8 cellular contexts compared by ENCODE assay signal in genomic region chr15:89760303-89761008, GRCh38. TPM values are rescaled to one million over a fixed set of nuclear protein-coding genes. Genes with fewer than 3 reads are reported as not detected.
DNase-seq lines count a peak whose midpoint lies in the region; ATAC-seq and TF ChIP-seq lines count a peak whose summit lies in the region.

No MANE protein-coding gene starts in this region.

- H3K4me1 Mint-ChIP-seq in endothelial cell (ENCODE audit: unreplicated experiment), result peaks cover 19% of the 10 kb centered on the region

- H3K27me3 Mint-ChIP-seq in endothelial cell (ENCODE audit: unreplicated experiment), result peaks cover 11% of the 10 kb centered on the region

- DNase-seq in G401 (ENCODE audit: low spot score) (peak; percentile 43), NCI-H82 treated with DMSO at 0.1 percent for 48 hours (lab: John Stamatoyannopoulos, UW; ENCODE audit: unreplicated experiment) (peak; percentile 91), endothelial cell (ENCODE audit: low spot score) (peak; percentile 95), middle frontal gyrus (ENCODE audit: extremely low spot score, low spot score) (peak; percentile 47)
- peak; percentile 89 for DNase-seq in activated CD8-positive, alpha-beta memory T cell treated with anti-CD3 and anti-CD28 coated beads for 24 hours
- peak; percentile 51 for DNase-seq in stimulated activated CD8-positive, alpha-beta memory T cell treated with anti-CD3 and anti-CD28 coated beads, Interleukin-7, amount 100 ng/mL, for 24 hours (ENCODE audit: low read depth)

- H3K4me3 Mint-ChIP-seq in endothelial cell (ENCODE audit: unreplicated experiment), result no peak overlapping the region

- H3K9me3 Mint-ChIP-seq in endothelial cell (ENCODE audit: unreplicated experiment), result no peaks in the 10 kb centered on the region

- H3K36me3 Mint-ChIP-seq in endothelial cell (ENCODE audit: low read depth, unreplicated experiment), result peaks cover 5% of the 10 kb centered on the region

- in situ Hi-C loops in G401 (cut with HindIII; ENCODE audit: low sequenced_read_pairs), result loop anchor here (25.0 kb wide), 1 partner anchor 102 kb away; no protein-coding TSS in a partner anchor

- ATAC-seq in HG02759 (IDR thresholded peaks at IDR 0.05; ENCODE audit: unreplicated experiment) (peak; percentile 66), HG03378 (IDR thresholded peaks at IDR 0.05; ENCODE audit: unreplicated experiment) (no peak)

- H3K27ac Mint-ChIP-seq in endothelial cell (ENCODE audit: unreplicated experiment), result peak overlapping the region; percentile 15

- peak; percentile 91 for TF ChIP-seq CTCF in endothelial cell (IDR thresholded peaks at IDR 0.05; ENCODE audit: unreplicated experiment)

RNA-seq across cellular contexts. Expression of gene MESP1, which starts 9.4 kb away (rescaled TPM):
- not detected in 2 replicates for total RNA-seq in G401 (2014; rRNA removed; shearing (Covaris generic))
- total RNA-seq in endothelial cell (ENCODE audit: unreplicated experiment), result not detected

RNA-seq across cellular contexts. Expression of gene MESP2, which starts 15.7 kb away (rescaled TPM):
- total RNA-seq in G401 (2014; rRNA removed; shearing (Covaris generic)), result not detected in 2 replicates
- total RNA-seq in endothelial cell (ENCODE audit: unreplicated experiment), result 0.33 TPM

RNA-seq across cellular contexts. Expression of gene ANPEP, which starts 54.2 kb away (rescaled TPM):
- not detected in 2 replicates for total RNA-seq in G401 (2014; rRNA removed; shearing (Covaris generic))
- total RNA-seq in endothelial cell (ENCODE audit: unreplicated experiment), result 203 TPM

Comparison
In these comparisons a context has a peak if more than half of its experiments do, and no peak if none do; other contexts are left out.
1. DNase-seq: peak in every context shown above with its lines; median percentile 95 in endothelial cell; 91 in NCI-H82 treated with DMSO at 0.1 percent for 48 hours; 89 in activated CD8-positive, alpha-beta memory T cell treated with anti-CD3 and anti-CD28 coated beads for 24 hours; 51 in stimulated activated CD8-positive, alpha-beta memory T cell treated with anti-CD3 and anti-CD28 coated beads, Interleukin-7, amount 100 ng/mL, for 24 hours; 47 in middle frontal gyrus; 43 in G401.
2. RNA of gene ANPEP, which starts 54.2 kb away (total RNA-seq): 203 TPM in endothelial cell (single experiment); not detected in G401; every median in the first group is over 100 times any median in the second.